In genomic region chr2:155145758-155146229, GRCh38 we compare ENCODE assay signal across 12 cellular contexts.
DNase-seq lines count a peak whose midpoint lies in the region; ATAC-seq and TF ChIP-seq lines count a peak whose summit lies in the region.
"Had no signal": no experiment of that assay in that cellular context is flagged by ENCODE, and none has a peak within 500 bp of the region (broad histone marks: within the 10 kb centered on the region; RNA-seq: fewer than 3 reads in every experiment).

No MANE protein-coding gene starts in this region.

- WGBS in adrenal gland, 4 donors = 42 to 49% (median 45%) methylated on average over 3 of the region's 3 CpGs
- WGBS in right lobe of liver (ENCODE audit: insufficient coverage, low coverage, low lambda C conversion rate, missing lambda C conversion rate) = 33% methylated on average over 3 of the region's 3 CpGs

- H2AFZ ChIP-seq in OCI-LY3 (ENCODE audit: low read depth, low read length) = peak overlapping the region; percentile 58

- H3K9me3 ChIP-seq in OCI-LY3 (ENCODE audit: insufficient read depth, low read length) (no peaks in the 10 kb centered on the region), colonic mucosa (no peaks in the 10 kb centered on the region), adrenal gland (replicated peaks in 1 of 3) (no peaks in the 10 kb centered on the region), right lobe of liver (no peaks in the 10 kb centered on the region)

- H3K4me1 ChIP-seq in OCI-LY3 (ENCODE audit: low read length) (peaks cover 11% of the 10 kb centered on the region), colonic mucosa (no peaks in the 10 kb centered on the region), adrenal gland (replicated peaks in 1 of 2) (no peaks in the 10 kb centered on the region), right lobe of liver (no peaks in the 10 kb centered on the region)

- H3K36me3 ChIP-seq in OCI-LY3 (replicated peaks; ENCODE audit: low read depth, low read length) (no peaks in the 10 kb centered on the region), colonic mucosa (no peaks in the 10 kb centered on the region), adrenal gland (replicated peaks in 1 of 2) (no peaks in the 10 kb centered on the region), right lobe of liver (no peaks in the 10 kb centered on the region)

- ATAC-seq in GM18499 (IDR thresholded peaks at IDR 0.05; ENCODE audit: insufficient read depth, unreplicated experiment) (peak; percentile 97), GM21526 (IDR thresholded peaks at IDR 0.05; ENCODE audit: low FRiP score, unreplicated experiment) (peak; percentile 96), HG03280 (IDR thresholded peaks at IDR 0.05; ENCODE audit: unreplicated experiment) (peak; percentile 90), right lobe of liver (no peak)

- DNase-seq in colonic mucosa (no peak), adrenal gland (no peak), right lobe of liver (no peak)
- DNase-seq in stimulated activated CD4-positive, alpha-beta T cell treated with anti-CD3 and anti-CD28 coated beads, Interleukin-12 subunit alpha, Interleukin-12 subunit beta, amount 100 ng/mL, for 4 hours = no peak
- DNase-seq: IMR-90; mammary epithelial cell; stimulated activated CD4-positive, alpha-beta T cell treated with anti-CD3 and anti-CD28 coated beads, Interleukin-2, amount 100 ng/mL, for 24 hours had no signal

- H3K4me3 ChIP-seq in OCI-LY3 (ENCODE audit: low read length) (peak overlapping the region; percentile 14; the same call in 1 of the 2 replicates), colonic mucosa (no peak overlapping the region), adrenal gland (no peak overlapping the region), right lobe of liver (no peak overlapping the region)
- H3K4me3 ChIP-seq: SK-N-MC had no signal

- no peak for TF ChIP-seq CTCF in OCI-LY3 (IDR thresholded peaks at IDR 0.05; ENCODE audit: low read depth, low read length)
- TF ChIP-seq CTCF in colonic mucosa (IDR thresholded peaks at IDR 0.05) = no peak
- TF ChIP-seq CTCF in adrenal gland (IDR thresholded peaks at IDR 0.05) = no peak
- TF ChIP-seq CTCF in right lobe of liver (IDR thresholded peaks at IDR 0.05) = no peak

- peak overlapping the region; percentile 44 for H3K4me2 ChIP-seq in OCI-LY3 (ENCODE audit: low read length)

- H3K9ac ChIP-seq in OCI-LY3 (ENCODE audit: low read length) = no peak overlapping the region; the same call in 1 of the 2 replicates
- no peak overlapping the region for H3K9ac ChIP-seq in colonic mucosa (ENCODE audit: low read depth in 2 of 2, low read length in 2 of 2)

- no peaks in the 10 kb centered on the region for H4K20me1 ChIP-seq in OCI-LY3 (ENCODE audit: insufficient read depth, low read length)

- H3K79me2 ChIP-seq in OCI-LY3 (ENCODE audit: low read length) = no peaks in the 10 kb centered on the region

- no peak for TF ChIP-seq POLR2A in adrenal gland (IDR thresholded peaks at IDR 0.05)
- no peak for TF ChIP-seq POLR2A in right lobe of liver (IDR thresholded peaks at IDR 0.05)

- H3K27ac ChIP-seq in OCI-LY3 (ENCODE audit: low read length) (no peak overlapping the region), colonic mucosa (no peak overlapping the region), adrenal gland (no peak overlapping the region), right lobe of liver (no peak overlapping the region)
- H3K27ac ChIP-seq: SK-N-MC had no signal

- intact Hi-C loops in colonic mucosa (cut with DNase I) = no loop called here
- intact Hi-C loops in adrenal gland (cut with DNase I) = no loop called here
- intact Hi-C loops in right lobe of liver (cut with DNase I) = no loop called here

- H3K27me3 ChIP-seq in OCI-LY3 (ENCODE audit: low read depth, low read length) (no peaks in the 10 kb centered on the region), colonic mucosa (no peaks in the 10 kb centered on the region), adrenal gland (no peaks in the 10 kb centered on the region), right lobe of liver (no peaks in the 10 kb centered on the region)

Comparison
In these comparisons a context has a peak if more than half of its experiments do, and no peak if none do; other contexts are left out.
1. ATAC-seq: peak in GM18499 (single experiment), GM21526 (single experiment) and HG03280 (single experiment); none in right lobe of liver (0 of 4).